In the genomic region with DNA sequence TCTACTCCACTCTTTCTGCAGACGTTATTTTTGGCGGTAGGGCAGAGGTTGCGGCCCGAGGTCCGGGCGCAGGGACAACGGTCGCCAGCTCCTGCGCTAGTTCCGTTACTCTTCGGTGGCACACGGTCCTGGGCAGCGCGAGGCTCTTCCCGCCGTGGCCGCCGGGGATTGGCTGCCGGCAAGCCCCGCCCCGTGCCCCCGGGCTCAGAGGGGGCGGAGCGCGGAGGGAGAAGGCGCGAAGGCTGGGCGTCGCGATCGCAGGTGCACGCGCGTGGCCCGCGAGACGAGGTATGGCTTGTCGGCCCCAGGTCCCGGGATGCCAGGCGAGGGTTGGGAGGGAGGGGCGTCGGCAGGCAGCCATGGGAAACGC, we compare ENCODE assay signal across 13 cellular contexts. TPM values are rescaled to one million over a fixed set of nuclear protein-coding genes. Genes with fewer than 3 reads are reported as not detected.
DNase-seq lines count a peak whose midpoint lies in the region; ATAC-seq and TF ChIP-seq lines count a peak whose summit lies in the region.
"Had no signal": no experiment of that assay in that cellular context is flagged by ENCODE, and none has a peak within 500 bp of the region (broad histone marks: within the 10 kb centered on the region; RNA-seq: fewer than 3 reads in every experiment).

No MANE protein-coding gene starts in this region.

- DNase-seq in stimulated activated CD4-positive, alpha-beta T cell treated with anti-CD3 and anti-CD28 coated beads, Interleukin-15, amount 100 ng/mL, for 24 hours, result peak; percentile 13
- DNase-seq in stimulated activated CD4-positive, alpha-beta T cell treated with anti-CD3 and anti-CD28 coated beads, Interleukin-1b, Interleukin-23, amount 100 ng/mL, for 48 hours, result no peak
- DNase-seq in NCI-H128 (lab: John Stamatoyannopoulos, UW; ENCODE audit: unreplicated experiment) (no peak), NCI-H1417 treated with DMSO at 0.1 percent for 48 hours (lab: John Stamatoyannopoulos, UW) (no peak), osteoblast (ENCODE audit: insufficient read length, low spot score, missing footprints) (no peak), ACHN (no peak)
- DNase-seq: activated CD4-positive, CD25-positive, alpha-beta regulatory T cell treated with anti-CD3 and anti-CD28 coated beads, Interleukin-2, amount 50 U/mL, for 72 hours; BE2C; NCI-H1105 treated with DMSO at 0.1 percent for 48 hours; PC-3 had no signal

- H4K20me1 ChIP-seq in osteoblast (ENCODE audit: insufficient read depth, low read length), result no peaks in the 10 kb centered on the region

- peaks cover 71% of the 10 kb centered on the region for H3K27me3 ChIP-seq in osteoblast (ENCODE audit: insufficient read depth, low read length)

- in situ Hi-C loops in ACHN (cut with HindIII; ENCODE audit: low pct_ligation_motif_present, low pct_unique_long_range_greater_than_20kb, low sequenced_read_pairs), result no loop called here

- no peaks in the 10 kb centered on the region for H3K4me1 ChIP-seq in osteoblast (ENCODE audit: insufficient read depth, low read length)
- H3K4me1 ChIP-seq: BE2C had no signal

- TF ChIP-seq CTCF in nephron (IDR thresholded peaks at IDR 0.05; ENCODE audit: unreplicated experiment in 3 of 3) (no peak), osteoblast (IDR thresholded peaks at IDR 0.05; ENCODE audit: extremely low read depth, low read depth, low read length) (no peak)

- H2AFZ ChIP-seq in osteoblast (ENCODE audit: low read length), result no peak overlapping the region

- no peaks in the 10 kb centered on the region for H3K36me3 ChIP-seq in osteoblast (ENCODE audit: insufficient read depth, low read length)
- H3K36me3 ChIP-seq: BE2C had no signal

- peaks cover 89% of the 10 kb centered on the region for H3K27me3 Mint-ChIP-seq in nephron (ENCODE audit: low read depth)

- H3K27ac Mint-ChIP-seq in nephron, result no peak overlapping the region

- H3K27ac ChIP-seq in osteoblast (ENCODE audit: low read depth, low read length), result no peak overlapping the region

- H3K9me3 Mint-ChIP-seq in nephron, result peaks cover 15% of the 10 kb centered on the region

- ATAC-seq in esophagus mucosa, result peak; percentile 8
- ATAC-seq: PC-3 had no signal

- H3K9me3 ChIP-seq in osteoblast (ENCODE audit: low read depth, low read length), result no peaks in the 10 kb centered on the region

- no peaks in the 10 kb centered on the region for H3K4me1 Mint-ChIP-seq in nephron

- H3K79me2 ChIP-seq in osteoblast (ENCODE audit: insufficient read depth, low read length), result no peaks in the 10 kb centered on the region

- no peak overlapping the region for H3K4me3 ChIP-seq in osteoblast (ENCODE audit: insufficient read depth, low read length)

- H3K36me3 Mint-ChIP-seq in nephron (ENCODE audit: low read depth), result peaks cover 4% of the 10 kb centered on the region

- H3K4me2 ChIP-seq in osteoblast (ENCODE audit: insufficient read depth, low read length), result no peak overlapping the region

- H3K4me3 Mint-ChIP-seq in nephron, result peak overlapping the region; percentile 47 to 63 (median 62)

RNA-seq across cellular contexts. Expression of gene SHE, which starts 0.5 kb away (rescaled TPM):
- total RNA-seq in esophagus mucosa, result 1.4 TPM
- not detected in 2 replicates for total RNA-seq in osteoblast
- total RNA-seq: astrocyte, PC-3 had no signal

RNA-seq across cellular contexts. Expression of gene TDRD10, which starts 0.7 kb away (rescaled TPM):
- total RNA-seq in esophagus mucosa (0.44 TPM), osteoblast (not detected in 2 replicates)
- total RNA-seq: astrocyte, PC-3 had no signal

RNA-seq across cellular contexts. Expression of gene UBE2Q1, which starts 55.7 kb away (rescaled TPM):
- 37.3 TPM for total RNA-seq in esophagus mucosa
- total RNA-seq in osteoblast, result 27.9 and 28.6 TPM in 2 replicates
